22 cellular contexts compared by ENCODE assay signal in genomic region chr1:55062801-55063561, GRCh38. TPM values are rescaled to one million over a fixed set of nuclear protein-coding genes. Genes with fewer than 3 reads are reported as not detected.
DNase-seq lines count a peak whose midpoint lies in the region; TF ChIP-seq lines count a peak whose summit lies in the region.
"Had no signal": no experiment of that assay in that cellular context is flagged by ENCODE, and none has a peak within 500 bp of the region (broad histone marks: within the 10 kb centered on the region; RNA-seq: fewer than 3 reads in every experiment).

No MANE protein-coding gene starts in this region.

- H3K27me3 Mint-ChIP-seq in chondrocyte (ENCODE audit: low read depth) (no peaks in the 10 kb centered on the region), osteocyte (ENCODE audit: unreplicated experiment) (no peaks in the 10 kb centered on the region)
- H3K27me3 Mint-ChIP-seq: activated naive CD4-positive, alpha-beta T cell treated with anti-CD3 and anti-CD28 coated beads, Interleukin-2, amount 10 ng/mL, durations not matched to agents 7 days and 5 days; CD4-positive, CD25-positive, alpha-beta regulatory T cell; dendritic cell treated with granulocyte-macrophage colony-stimulating factor and Interleukin-4, amounts not matched to agents 40 ng/mL and 50 ng/mL, for 4 days; stimulated activated naive CD8-positive, alpha-beta T cell treated with anti-CD3 and anti-CD28 coated beads, Interleukin-15, amount 100 ng/mL, for 72 hours had no signal

- H3K4me3 Mint-ChIP-seq in chondrocyte (ENCODE audit: unreplicated experiment) (no peak overlapping the region), osteocyte (ENCODE audit: unreplicated experiment) (no peak overlapping the region)
- H3K4me3 Mint-ChIP-seq: activated naive CD4-positive, alpha-beta T cell treated with anti-CD3 and anti-CD28 coated beads, Interleukin-2, amount 10 ng/mL, durations not matched to agents 7 days and 5 days; activated T-cell treated with anti-CD3 and anti-CD28 coated beads, Interleukin-2, amount 50 U/mL, for 4 hours; CD4-positive, CD25-positive, alpha-beta regulatory T cell; dendritic cell treated with granulocyte-macrophage colony-stimulating factor and Interleukin-4, amounts not matched to agents 40 ng/mL and 50 ng/mL, for 4 days; stimulated activated naive CD8-positive, alpha-beta T cell treated with anti-CD3 and anti-CD28 coated beads, Interleukin-15, amount 100 ng/mL, for 72 hours had no signal

- H3K4me1 Mint-ChIP-seq in chondrocyte (ENCODE audit: low read depth): peaks cover 20% of the 10 kb centered on the region
- H3K4me1 Mint-ChIP-seq in osteocyte (ENCODE audit: unreplicated experiment): peaks cover 22% of the 10 kb centered on the region
- H3K4me1 Mint-ChIP-seq: CD4-positive, CD25-positive, alpha-beta regulatory T cell had no signal

- no peaks in the 10 kb centered on the region for H3K9me3 Mint-ChIP-seq in chondrocyte (ENCODE audit: low read depth)
- H3K9me3 Mint-ChIP-seq in osteocyte (ENCODE audit: unreplicated experiment): no peaks in the 10 kb centered on the region
- H3K9me3 Mint-ChIP-seq: activated naive CD4-positive, alpha-beta T cell treated with anti-CD3 and anti-CD28 coated beads, Interleukin-2, amount 10 ng/mL, durations not matched to agents 7 days and 5 days; activated T-cell treated with anti-CD3 and anti-CD28 coated beads, Interleukin-2, amount 50 U/mL, for 4 hours; CD4-positive, CD25-positive, alpha-beta regulatory T cell; dendritic cell treated with granulocyte-macrophage colony-stimulating factor and Interleukin-4, amounts not matched to agents 40 ng/mL and 50 ng/mL, for 4 days; stimulated activated naive CD8-positive, alpha-beta T cell treated with anti-CD3 and anti-CD28 coated beads, Interleukin-15, amount 100 ng/mL, for 72 hours had no signal

- H3K36me3 Mint-ChIP-seq in chondrocyte (ENCODE audit: low read depth): peaks cover 13% of the 10 kb centered on the region
- H3K36me3 Mint-ChIP-seq in osteocyte (ENCODE audit: unreplicated experiment): peaks cover 19% of the 10 kb centered on the region

- TF ChIP-seq CTCF in chondrocyte (IDR thresholded peaks at IDR 0.05) (no peak), osteocyte (IDR thresholded peaks at IDR 0.05) (no peak)

- DNase-seq in DMS79 treated with DMSO at 0.1 percent for 48 hours (lab: John Stamatoyannopoulos, UW) (peak; percentile 49), NCI-H1694 (lab: John Stamatoyannopoulos, UW) (peak; percentile 77), chondrocyte (ENCODE audit: low spot score) (peak; percentile 90), osteocyte (ENCODE audit: extremely low spot score, unreplicated experiment) (peak; percentile 75), DMS153 (lab: John Stamatoyannopoulos, UW) (no peak), amygdala (lab: John Stamatoyannopoulos, UW) (no peak)
- DNase-seq in activated CD4-positive, CD25-positive, alpha-beta regulatory T cell (lab: John Stamatoyannopoulos, UW): no peak
- no peak for DNase-seq in stimulated activated CD4-positive, alpha-beta T cell treated with anti-CD3 and anti-CD28 coated beads, Interleukin-4, amount 100 ng/mL, for 1 hour
- DNase-seq: activated CD4-positive, alpha-beta T cell treated with anti-CD3 and anti-CD28 coated beads for 4 hours; activated naive CD4-positive, alpha-beta T cell treated with anti-CD3 and anti-CD28 coated beads, Interleukin-2, amount 10 ng/mL, durations not matched to agents 7 days and 5 days; activated T-cell treated with anti-CD3 and anti-CD28 coated beads, Interleukin-2, amount 50 U/mL, for 4 hours; CD4-positive, CD25-positive, alpha-beta regulatory T cell; GF-D8; HCEC 1CT; kidney glomerular epithelial cell; lower lobe of right lung; MM.1S; NCI-H526 treated with DMSO at 0.1 percent for 48 hours; RPMI8226; stimulated activated naive CD8-positive, alpha-beta T cell treated with anti-CD3 and anti-CD28 coated beads, Interleukin-15, amount 100 ng/mL, for 72 hours; tibial artery had no signal

- H3K27ac Mint-ChIP-seq in chondrocyte (ENCODE audit: unreplicated experiment) (no peak overlapping the region), osteocyte (ENCODE audit: unreplicated experiment) (no peak overlapping the region)
- H3K27ac Mint-ChIP-seq: activated naive CD4-positive, alpha-beta T cell treated with anti-CD3 and anti-CD28 coated beads, Interleukin-2, amount 10 ng/mL, durations not matched to agents 7 days and 5 days; dendritic cell treated with granulocyte-macrophage colony-stimulating factor and Interleukin-4, amounts not matched to agents 40 ng/mL and 50 ng/mL, for 4 days had no signal

RNA-seq across cellular contexts. Expression of gene PCSK9, which starts 23.6 kb away (rescaled TPM):
- total RNA-seq in chondrocyte (0.41 to 0.60 TPM (median 0.53 TPM) in 3 replicates), osteocyte (2.2 and 2.3 TPM in 2 replicates)
- total RNA-seq: CD4-positive, CD25-positive, alpha-beta regulatory T cell had no signal

Comparison
In these comparisons a context has a peak if more than half of its experiments do, and no peak if none do; other contexts are left out.
1. DNase-seq: peak in DMS79 treated with DMSO at 0.1 percent for 48 hours (single experiment), NCI-H1694 (single experiment), chondrocyte (single experiment) and osteocyte (single experiment); none in activated CD4-positive, CD25-positive, alpha-beta regulatory T cell (0 of 4), DMS153 (single experiment), stimulated activated CD4-positive, alpha-beta T cell treated with anti-CD3 and anti-CD28 coated beads, Interleukin-4, amount 100 ng/mL, for 1 hour (single experiment) and amygdala (0 of 56).